28 cellular contexts compared by ENCODE assay signal in genomic region chr14:30210630-30211029, GRCh38.
DNase-seq lines count a peak whose midpoint lies in the region; ATAC-seq, FAIRE-seq and TF ChIP-seq lines count a peak whose summit lies in the region.
"Had no signal": no experiment of that assay in that cellular context is flagged by ENCODE, and none has a peak within 500 bp of the region (broad histone marks: within the 10 kb centered on the region; RNA-seq: fewer than 3 reads in every experiment).

No MANE protein-coding gene starts in this region.

- no peaks in the 10 kb centered on the region for H3K27me3 ChIP-seq in IMR-90 (ENCODE audit: control insufficient read depth, insufficient read depth, low read length)
- H3K27me3 ChIP-seq in keratinocyte (ENCODE audit: control insufficient read depth, extremely low read depth, insufficient read depth, low read length), result no peaks in the 10 kb centered on the region
- no peaks in the 10 kb centered on the region for H3K27me3 ChIP-seq in MG63
- H3K27me3 ChIP-seq: esophagus squamous epithelium, left lung, SJSA1, transverse colon had no signal

- peak overlapping the region; percentile 73 for H3K18ac ChIP-seq in IMR-90 (ENCODE audit: low read depth, low read length)

- H3K79me2 ChIP-seq in keratinocyte (ENCODE audit: control insufficient read depth, insufficient read depth, low read length), result no peaks in the 10 kb centered on the region

- TF ChIP-seq CTCF in AG10803 (conservative IDR thresholded peaks at IDR 0.05; ENCODE audit: low read length), result no peak
- TF ChIP-seq CTCF in IMR-90 (conservative IDR thresholded peaks at IDR 0.05; ENCODE audit: low read depth, low read length), result no peak
- TF ChIP-seq CTCF in keratinocyte (optimal IDR thresholded peaks at IDR 0.05 in 1 of 3, IDR thresholded peaks at IDR 0.05 in 1 of 3, conservative IDR thresholded peaks at IDR 0.05 in 1 of 3; ENCODE audit: extremely low read depth in 1 of 3, insufficient read depth in 2 of 3, low read length in 3 of 3), result no peak

- H2BK15ac ChIP-seq in IMR-90 (ENCODE audit: low read depth, low read length), result peak overlapping the region; percentile 93; the same call in 2 of the 3 replicates

- H2AK9ac ChIP-seq in IMR-90 (replicated peaks; ENCODE audit: low read depth, low read length, poor library complexity), result no peak overlapping the region

- H3K79me1 ChIP-seq in IMR-90 (ENCODE audit: low read depth in 1 of 2, low read length in 2 of 2), result no peaks in the 10 kb centered on the region

- H3K36me3 ChIP-seq in IMR-90 (ENCODE audit: control insufficient read depth, insufficient read depth, low read length), result no peaks in the 10 kb centered on the region
- H3K36me3 ChIP-seq in keratinocyte (ENCODE audit: control insufficient read depth in 2 of 2, extremely low read depth in 1 of 2, insufficient read depth in 2 of 2, low read length in 2 of 2), result no peaks in the 10 kb centered on the region
- no peaks in the 10 kb centered on the region for H3K36me3 ChIP-seq in MG63
- H3K36me3 ChIP-seq: esophagus squamous epithelium, left lung, SJSA1, stomach, transverse colon had no signal

- H3K9ac ChIP-seq in IMR-90 (ENCODE audit: low read depth, low read length) (no peak overlapping the region), keratinocyte (ENCODE audit: control insufficient read depth, extremely low read depth, insufficient read depth, low read length) (no peak overlapping the region)

- no peaks in the 10 kb centered on the region for H3K9me3 ChIP-seq in IMR-90 (ENCODE audit: control insufficient read depth, insufficient read depth, low read length)
- no peaks in the 10 kb centered on the region for H3K9me3 ChIP-seq in keratinocyte (ENCODE audit: control insufficient read depth, low read depth, low read length)
- no peaks in the 10 kb centered on the region for H3K9me3 ChIP-seq in MG63
- H3K9me3 ChIP-seq: esophagus squamous epithelium, left lung, SJSA1, stomach, transverse colon had no signal

- peaks cover 8% of the 10 kb centered on the region; the same call in 1 of the 2 replicates for H3K9me1 ChIP-seq in IMR-90 (ENCODE audit: insufficient read depth, low read length)
- no peaks in the 10 kb centered on the region for H3K9me1 ChIP-seq in keratinocyte (ENCODE audit: control insufficient read depth, extremely low read depth, insufficient read depth, low read length)

- TF ChIP-seq RAD21 in IMR-90 (IDR thresholded peaks at IDR 0.05; ENCODE audit: low read length), result no peak

- peak overlapping the region; percentile 36; the same call in 1 of the 2 replicates for H3K23ac ChIP-seq in IMR-90 (ENCODE audit: low read depth, low read length)

- POLR2A ChIA-PET in IMR-90 (lab: Charles Lee; ENCODE audit: unreplicated experiment), result no interaction called here

- peak; percentile 51 for ATAC-seq in IMR-90 (ENCODE audit: low read depth)
- ATAC-seq: effector memory CD8-positive, alpha-beta T cell; left lung; right cardiac atrium had no signal

- no TSS peak for BruUV-seq in IMR-90 (replicated peaks; lab: Mats Ljungman, UMichigan)

- in situ Hi-C loops in IMR-90 (cut with MboI; ENCODE audit: low sequenced_read_pairs), result loop anchor here (10.0 to 25.0 kb wide), 4 partner anchors 298 to 1456 kb away; no protein-coding TSS in a partner anchor

- H4K8ac ChIP-seq in IMR-90 (ENCODE audit: low read depth in 2 of 2, low read length in 2 of 2), result peak overlapping the region; percentile 81; a peak in 3 of 4 replicates

- DNase-seq in AG10803 (ENCODE audit: low read depth) (peak; percentile 23), IMR-90 (peak; percentile 62), astrocyte of the hippocampus (ENCODE audit: low read depth, low spot score) (peak; percentile 42), keratinocyte (ENCODE audit: low read depth, low spot score) (no peak), GM19239 (ENCODE audit: insufficient read length, low spot score) (no peak), MG63 (no peak), DMS153 (lab: John Stamatoyannopoulos, UW) (no peak), HK-2 (ENCODE audit: unreplicated experiment) (no peak)
- DNase-seq: activated CD4-positive, alpha-beta T cell treated with anti-CD3 and anti-CD28 coated beads, Interleukin-2, amount 10 ng/mL, durations not matched to agents 7 days and 5 days; activated CD8-positive, alpha-beta memory T cell treated with anti-CD3 and anti-CD28 coated beads, Interleukin-2, amount 50 U/mL, for 4 hours; activated naive CD8-positive, alpha-beta T cell treated with anti-CD3 and anti-CD28 coated beads for 36 hours; effector memory CD8-positive, alpha-beta T cell; esophagus squamous epithelium; GDM1; head of caudate nucleus; KG1; left lung; midbrain; natural killer cell; NCI-H187 treated with DMSO at 0.1 percent for 48 hours; NCI-H774; right cardiac atrium; stomach; T-helper 2 cell; transverse colon had no signal

- H2BK20ac ChIP-seq in IMR-90 (ENCODE audit: low read depth, low read length), result peak overlapping the region; percentile 89

- H2BK5ac ChIP-seq in IMR-90 (ENCODE audit: low read depth, low read length, poor library complexity, severe bottlenecking), result peak overlapping the region; percentile 53

- no peak for TF ChIP-seq POLR2A in IMR-90 (IDR thresholded peaks at IDR 0.05; ENCODE audit: low read depth, low read length)

- H3K4me2 ChIP-seq in IMR-90 (ENCODE audit: low read depth, low read length) (no peak overlapping the region), keratinocyte (ENCODE audit: control insufficient read depth, extremely low read depth, insufficient read depth, low read depth, low read length) (no peak overlapping the region)

- peak overlapping the region; percentile 72; the same call in 1 of the 2 replicates for H4K5ac ChIP-seq in IMR-90 (ENCODE audit: low read depth, low read length)

- H2AFZ ChIP-seq in IMR-90 (replicated peaks; ENCODE audit: low read length, poor library complexity), result no peak overlapping the region
- no peak overlapping the region for H2AFZ ChIP-seq in keratinocyte (ENCODE audit: control insufficient read depth, low read length)

- H4K91ac ChIP-seq in IMR-90 (ENCODE audit: insufficient read depth, low read depth, low read length), result peak overlapping the region; percentile 82

- peak overlapping the region; percentile 8; the same call in 1 of the 2 replicates for H3K56ac ChIP-seq in IMR-90 (ENCODE audit: extremely low read depth, insufficient read depth, low read length)

- H3K14ac ChIP-seq in IMR-90 (replicated peaks; ENCODE audit: low read depth, low read length), result peak overlapping the region; percentile 77

- H4K20me1 ChIP-seq in IMR-90 (ENCODE audit: insufficient read depth, low read length) (no peaks in the 10 kb centered on the region), keratinocyte (ENCODE audit: control insufficient read depth, extremely low read depth, insufficient read depth, low read length) (no peaks in the 10 kb centered on the region)

- WGBS in IMR-90 (ENCODE audit: extremely low coverage in 2 of 2, insufficient read length in 1 of 2), 2 experiments, result no CpG with 5 or more reads among the region's 4 CpGs

- dilution Hi-C loops in IMR-90 (cut with HindIII; ENCODE audit: low sequenced_read_pairs, unreplicated experiment), result no loop called here
- dilution Hi-C loops in keratinocyte (cut with MboI; ENCODE audit: extremely low pct_ligation_motif_present, low sequenced_read_pairs), result no loop called here

- H3K4me3 ChIP-seq in AG10803 (ENCODE audit: low read length) (no peak overlapping the region), IMR-90 (ENCODE audit: insufficient read depth, low read depth, low read length) (no peak overlapping the region), keratinocyte (ENCODE audit: control insufficient read depth in 2 of 3, extremely low read depth in 1 of 3, insufficient read depth in 2 of 3, low read depth in 1 of 3, low read length in 3 of 3) (no peak overlapping the region), MG63 (no peak overlapping the region)
- H3K4me3 ChIP-seq: esophagus squamous epithelium, left lung, SJSA1, stomach, transverse colon had no signal

- peak overlapping the region; percentile 88 for H2AK5ac ChIP-seq in IMR-90 (ENCODE audit: low read depth, low read length)

- intact Hi-C loops in IMR-90 (cut with micrococcal nuclease), result loop anchor here (5.0 to 10.0 kb wide), 2 partner anchors 496 to 1193 kb away; no protein-coding TSS in a partner anchor

- CTCF ChIA-PET in IMR-90 (lab: Yijun Ruan, JAX), result no interaction called here

- H3K4me1 ChIP-seq in IMR-90 (ENCODE audit: control insufficient read depth, insufficient read depth, low read length) (peaks cover 13% of the 10 kb centered on the region), keratinocyte (ENCODE audit: control insufficient read depth, extremely low read depth, insufficient read depth, low read length) (no peaks in the 10 kb centered on the region)
- H3K4me1 ChIP-seq: esophagus squamous epithelium, left lung, transverse colon had no signal

- peak overlapping the region; percentile 90 for H3K4ac ChIP-seq in IMR-90 (ENCODE audit: low read depth, low read length)

- H3K27ac ChIP-seq in IMR-90 (ENCODE audit: insufficient read depth, low read length) (no peak overlapping the region), keratinocyte (ENCODE audit: control insufficient read depth, insufficient read depth, low read length) (no peak overlapping the region)
- H3K27ac ChIP-seq: esophagus squamous epithelium, left lung, SJSA1, stomach, transverse colon, VCaP had no signal

- FAIRE-seq in keratinocyte (lab: Jason Lieb, UNC) (peak; percentile 44), GM19239 (lab: Jason Lieb, UNC) (no peak)
- FAIRE-seq: colon had no signal

- H2BK120ac ChIP-seq in IMR-90 (ENCODE audit: low read depth, low read length), result peak overlapping the region; percentile 67

TF ChIP-seq in IMR-90, 13 proteins besides CTCF, POLR2A, EP300 and RAD21:
- TF ChIP-seq USF2 (IDR thresholded peaks at IDR 0.05; ENCODE audit: low read depth, low read length) (no peak), FOS (IDR thresholded peaks at IDR 0.05; ENCODE audit: low read depth, low read length) (peak; percentile 62; the same call in 1 of the 2 replicates), RFX5 (IDR thresholded peaks at IDR 0.05; ENCODE audit: low read depth, low read length) (no peak)

Comparison
In these comparisons a context has a peak if more than half of its experiments do, and no peak if none do; other contexts are left out.
1. DNase-seq: peak in AG10803 (single experiment), IMR-90 (single experiment) and astrocyte of the hippocampus (single experiment); none in keratinocyte (single experiment), GM19239 (single experiment), MG63 (single experiment), DMS153 (single experiment) and HK-2 (single experiment).